In the genomic region with DNA sequence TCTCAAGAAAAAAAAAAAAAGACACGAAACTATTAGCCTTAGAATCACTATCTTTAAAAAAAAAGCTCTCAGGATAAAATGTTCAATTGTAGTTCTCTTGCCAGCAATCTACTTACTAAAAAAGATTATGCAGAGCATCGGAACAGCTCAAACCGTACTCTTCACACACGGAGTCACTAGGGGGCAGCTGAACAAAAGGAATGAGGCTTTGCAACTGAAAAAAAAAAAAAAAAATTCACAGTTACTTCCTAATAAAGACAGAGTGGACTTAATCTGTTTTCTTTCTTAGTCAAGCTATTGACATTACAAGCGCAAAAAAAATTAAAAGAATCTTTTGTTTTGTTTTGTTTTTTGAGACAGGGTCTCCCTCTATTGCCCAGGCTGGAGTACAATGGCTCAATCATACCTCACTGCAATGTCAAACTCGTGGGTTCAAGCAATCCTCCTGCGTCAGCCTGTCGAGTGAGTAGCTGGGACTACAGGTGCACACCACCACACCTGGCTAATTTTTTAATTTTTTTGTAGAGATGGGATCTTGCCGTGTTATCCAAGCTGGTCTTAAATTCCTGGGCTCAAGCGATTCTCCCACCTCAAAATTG, we compare ENCODE assay signal across 8 cellular contexts. TPM values are rescaled to one million over a fixed set of nuclear protein-coding genes. Genes with fewer than 3 reads are reported as not detected.
DNase-seq lines count a peak whose midpoint lies in the region; ATAC-seq and TF ChIP-seq lines count a peak whose summit lies in the region.

No MANE protein-coding gene starts in this region.

- POLR2A ChIA-PET in WTC11 (lab: Charles Lee): interaction anchor here (0.6 kb wide), 1 partner anchor 121 kb away, joined by 3 read pairs; no protein-coding TSS in a partner anchor

- ATAC-seq in WTC11 (no peak), HG02884 (IDR thresholded peaks at IDR 0.05; ENCODE audit: unreplicated experiment) (no peak)

- H3K27ac Mint-ChIP-seq in WTC11: no peak overlapping the region

- H3K4me1 Mint-ChIP-seq in WTC11: no peaks in the 10 kb centered on the region

- intact Hi-C loops in lower leg skin (cut with DNase I; ENCODE audit: low total_unique reads): no loop called here

- no peak overlapping the region for H3K4me3 Mint-ChIP-seq in WTC11

- no peak overlapping the region for H3K4me3 ChIP-seq in epithelial cell of esophagus (ENCODE audit: low read length)
- H3K4me3 ChIP-seq in lower leg skin (ENCODE audit: low read depth, poor library complexity, severe bottlenecking): no peak overlapping the region

- TF ChIP-seq CTCF in GM13976 (IDR thresholded peaks at IDR 0.05; ENCODE audit: borderline replicate concordance, control extremely low read depth, extremely low read depth, insufficient read depth, missing control alignments) (peak; percentile 38), WTC11 (IDR thresholded peaks at IDR 0.05) (no peak), epithelial cell of esophagus (IDR thresholded peaks at IDR 0.05; ENCODE audit: insufficient read depth, low read depth, low read length, missing control alignments) (peak; percentile 59), lower leg skin (IDR thresholded peaks at IDR 0.05) (no peak)

- in situ Hi-C loops in GM13976 (cut with MboI; ENCODE audit: low sequenced_read_pairs, unreplicated experiment): no loop called here

- no peaks in the 10 kb centered on the region for H3K9me3 Mint-ChIP-seq in WTC11

- no peaks in the 10 kb centered on the region for H3K27me3 Mint-ChIP-seq in WTC11 (ENCODE audit: low read depth)

- CTCF ChIA-PET in WTC11 (lab: Charles Lee): interaction anchor here (0.7 to 1.8 kb wide), 7 partner anchors 11 to 349 kb away, joined by 4 to 11 read pairs (median 6); a partner anchor contains a TSS

- DNase-seq in AG20443 (ENCODE audit: low spot score) (peak; percentile 75), GM13976 (ENCODE audit: low spot score) (peak; percentile 56), NCI-H2196 treated with DMSO at 0.1 percent for 48 hours (lab: John Stamatoyannopoulos, UW; ENCODE audit: unreplicated experiment) (peak; percentile 56), WTC11 (ENCODE audit: low spot score) (peak; percentile 18), epithelial cell of esophagus (ENCODE audit: low read depth) (peak; percentile 62), mucosa of gallbladder (ENCODE audit: low spot score) (peak; percentile 59), lower leg skin (ENCODE audit: low spot score in 2 of 2) (no peak)

- TF ChIP-seq POLR2A in lower leg skin (IDR thresholded peaks at IDR 0.05): no peak

- peaks cover 50% of the 10 kb centered on the region for H3K36me3 Mint-ChIP-seq in WTC11

- WGBS in lower leg skin, 2 donors: 58 to 60% methylated on average over 10 of the region's 10 CpGs

TF ChIP-seq in WTC11, 78 proteins besides CTCF, POLR2A, EP300 and RAD21 (continues in another document):
- TF ChIP-seq ZBTB21 (CRISPR knock-in tag; IDR thresholded peaks at IDR 0.05; ENCODE audit: borderline replicate concordance) (no peak), GABPB1 (CRISPR knock-in tag; IDR thresholded peaks at IDR 0.05) (no peak), GRHL2 (CRISPR knock-in tag; IDR thresholded peaks at IDR 0.05; ENCODE audit: insufficient replicate concordance, severe bottlenecking) (no peak), GTF2I (CRISPR knock-in tag; conservative IDR thresholded peaks at IDR 0.05) (no peak), NFE2L1 (CRISPR knock-in tag; IDR thresholded peaks at IDR 0.05) (no peak), FOXJ3 (CRISPR knock-in tag; IDR thresholded peaks at IDR 0.05; ENCODE audit: borderline replicate concordance) (no peak), PRRX2 (CRISPR knock-in tag; IDR thresholded peaks at IDR 0.05) (no peak), ZNF671 (CRISPR knock-in tag; IDR thresholded peaks at IDR 0.05) (no peak)
- TF ChIP-seq, protein P1, sequence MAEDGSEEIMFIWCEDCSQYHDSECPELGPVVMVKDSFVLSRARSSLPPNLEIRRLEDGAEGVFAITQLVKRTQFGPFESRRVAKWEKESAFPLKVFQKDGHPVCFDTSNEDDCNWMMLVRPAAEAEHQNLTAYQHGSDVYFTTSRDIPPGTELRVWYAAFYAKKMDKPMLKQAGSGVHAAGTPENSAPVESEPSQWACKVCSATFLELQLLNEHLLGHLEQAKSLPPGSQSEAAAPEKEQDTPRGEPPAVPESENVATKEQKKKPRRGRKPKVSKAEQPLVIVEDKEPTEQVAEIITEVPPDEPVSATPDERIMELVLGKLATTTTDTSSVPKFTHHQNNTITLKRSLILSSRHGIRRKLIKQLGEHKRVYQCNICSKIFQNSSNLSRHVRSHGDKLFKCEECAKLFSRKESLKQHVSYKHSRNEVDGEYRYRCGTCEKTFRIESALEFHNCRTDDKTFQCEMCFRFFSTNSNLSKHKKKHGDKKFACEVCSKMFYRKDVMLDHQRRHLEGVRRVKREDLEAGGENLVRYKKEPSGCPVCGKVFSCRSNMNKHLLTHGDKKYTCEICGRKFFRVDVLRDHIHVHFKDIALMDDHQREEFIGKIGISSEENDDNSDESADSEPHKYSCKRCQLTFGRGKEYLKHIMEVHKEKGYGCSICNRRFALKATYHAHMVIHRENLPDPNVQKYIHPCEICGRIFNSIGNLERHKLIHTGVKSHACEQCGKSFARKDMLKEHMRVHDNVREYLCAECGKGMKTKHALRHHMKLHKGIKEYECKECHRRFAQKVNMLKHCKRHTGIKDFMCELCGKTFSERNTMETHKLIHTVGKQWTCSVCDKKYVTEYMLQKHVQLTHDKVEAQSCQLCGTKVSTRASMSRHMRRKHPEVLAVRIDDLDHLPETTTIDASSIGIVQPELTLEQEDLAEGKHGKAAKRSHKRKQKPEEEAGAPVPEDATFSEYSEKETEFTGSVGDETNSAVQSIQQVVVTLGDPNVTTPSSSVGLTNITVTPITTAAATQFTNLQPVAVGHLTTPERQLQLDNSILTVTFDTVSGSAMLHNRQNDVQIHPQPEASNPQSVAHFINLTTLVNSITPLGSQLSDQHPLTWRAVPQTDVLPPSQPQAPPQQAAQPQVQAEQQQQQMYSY (CRISPR knock-in tag; IDR thresholded peaks at IDR 0.05): no peak
- TF ChIP-seq, protein P2, sequence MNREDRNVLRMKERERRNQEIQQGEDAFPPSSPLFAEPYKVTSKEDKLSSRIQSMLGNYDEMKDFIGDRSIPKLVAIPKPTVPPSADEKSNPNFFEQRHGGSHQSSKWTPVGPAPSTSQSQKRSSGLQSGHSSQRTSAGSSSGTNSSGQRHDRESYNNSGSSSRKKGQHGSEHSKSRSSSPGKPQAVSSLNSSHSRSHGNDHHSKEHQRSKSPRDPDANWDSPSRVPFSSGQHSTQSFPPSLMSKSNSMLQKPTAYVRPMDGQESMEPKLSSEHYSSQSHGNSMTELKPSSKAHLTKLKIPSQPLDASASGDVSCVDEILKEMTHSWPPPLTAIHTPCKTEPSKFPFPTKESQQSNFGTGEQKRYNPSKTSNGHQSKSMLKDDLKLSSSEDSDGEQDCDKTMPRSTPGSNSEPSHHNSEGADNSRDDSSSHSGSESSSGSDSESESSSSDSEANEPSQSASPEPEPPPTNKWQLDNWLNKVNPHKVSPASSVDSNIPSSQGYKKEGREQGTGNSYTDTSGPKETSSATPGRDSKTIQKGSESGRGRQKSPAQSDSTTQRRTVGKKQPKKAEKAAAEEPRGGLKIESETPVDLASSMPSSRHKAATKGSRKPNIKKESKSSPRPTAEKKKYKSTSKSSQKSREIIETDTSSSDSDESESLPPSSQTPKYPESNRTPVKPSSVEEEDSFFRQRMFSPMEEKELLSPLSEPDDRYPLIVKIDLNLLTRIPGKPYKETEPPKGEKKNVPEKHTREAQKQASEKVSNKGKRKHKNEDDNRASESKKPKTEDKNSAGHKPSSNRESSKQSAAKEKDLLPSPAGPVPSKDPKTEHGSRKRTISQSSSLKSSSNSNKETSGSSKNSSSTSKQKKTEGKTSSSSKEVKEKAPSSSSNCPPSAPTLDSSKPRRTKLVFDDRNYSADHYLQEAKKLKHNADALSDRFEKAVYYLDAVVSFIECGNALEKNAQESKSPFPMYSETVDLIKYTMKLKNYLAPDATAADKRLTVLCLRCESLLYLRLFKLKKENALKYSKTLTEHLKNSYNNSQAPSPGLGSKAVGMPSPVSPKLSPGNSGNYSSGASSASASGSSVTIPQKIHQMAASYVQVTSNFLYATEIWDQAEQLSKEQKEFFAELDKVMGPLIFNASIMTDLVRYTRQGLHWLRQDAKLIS (CRISPR knock-in tag; IDR thresholded peaks at IDR 0.05; ENCODE audit: borderline replicate concordance): no peak
- TF ChIP-seq, protein P3, sequence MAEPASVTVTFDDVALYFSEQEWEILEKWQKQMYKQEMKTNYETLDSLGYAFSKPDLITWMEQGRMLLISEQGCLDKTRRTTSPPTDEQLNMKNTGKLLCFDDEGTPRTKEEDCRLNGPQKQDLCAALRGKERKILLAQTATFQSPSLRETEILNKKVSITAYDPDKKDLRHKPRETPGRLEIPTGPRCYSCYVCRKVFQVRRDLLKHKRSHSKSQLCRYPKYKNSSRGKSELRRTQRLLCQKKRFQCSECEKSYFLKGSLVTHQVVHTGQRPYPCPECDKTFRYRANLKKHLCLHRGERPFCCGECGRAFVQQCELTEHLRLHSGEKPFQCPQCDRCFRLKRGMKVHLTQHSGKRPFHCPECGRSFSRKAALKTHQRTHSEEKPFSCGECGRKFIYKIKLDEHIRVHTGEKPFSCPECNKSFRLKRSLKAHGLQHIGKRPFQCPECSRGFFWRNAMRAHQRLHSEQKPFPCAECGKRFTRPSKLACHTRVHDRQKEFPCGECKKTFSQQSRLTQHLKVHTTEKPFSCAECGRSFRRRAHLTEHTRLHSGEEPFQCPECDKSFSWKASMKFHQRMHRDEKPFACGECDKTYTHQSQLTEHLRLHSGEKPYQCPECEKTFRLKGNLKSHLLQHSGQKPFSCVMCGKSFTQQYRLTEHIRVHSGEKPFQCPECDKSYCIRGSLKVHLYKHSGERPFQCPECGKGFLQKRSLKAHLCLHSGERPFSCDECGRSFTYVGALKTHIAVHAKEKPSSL (CRISPR knock-in tag; conservative IDR thresholded peaks at IDR 0.05): no peak

RNA-seq across cellular contexts. Expression of a gene that starts 11.5 kb away (rescaled TPM):
- total RNA-seq in WTC11 (2021) (13.7 to 14.8 TPM (median 14.6 TPM) in 3 replicates), mucosa of gallbladder (10.5 TPM), lower leg skin (10 to 100 TPM; 14.9 to 23.2 (median 21.6) TPM)

RNA-seq across cellular contexts. Expression of a gene that starts 11.8 kb away (rescaled TPM):
- total RNA-seq in WTC11 (2021): 63.2 to 69.4 TPM (median 67.8 TPM) in 3 replicates
- total RNA-seq in mucosa of gallbladder: 20.0 TPM
- total RNA-seq in lower leg skin: 10 to 100 TPM; 32.3 to 50.0 (median 36.4) TPM

RNA-seq across cellular contexts. Expression of a gene that starts 26.8 kb away (rescaled TPM):
- total RNA-seq in WTC11 (2021): 0.35 to 0.60 TPM (median 0.55 TPM) in 3 replicates
- total RNA-seq in mucosa of gallbladder: 0.92 TPM
- total RNA-seq in lower leg skin: under 1 TPM in 1 of 4 donors, not detected in 3; 0.19 TPM

RNA-seq across cellular contexts. Expression of a gene that starts 33.9 kb away (rescaled TPM):
- total RNA-seq in WTC11 (2021) (not detected in 3 replicates), mucosa of gallbladder (not detected), lower leg skin (not detected)

Comparison
In these comparisons a context has a peak if more than half of its experiments do, and no peak if none do; other contexts are left out.
1. DNase-seq: peak in AG20443 (single experiment), GM13976 (single experiment), NCI-H2196 treated with DMSO at 0.1 percent for 48 hours (single experiment), WTC11 (single experiment), epithelial cell of esophagus (single experiment) and mucosa of gallbladder (single experiment); none in lower leg skin (0 of 2).
2. CTCF ChIP-seq: peak in GM13976 (single experiment) and epithelial cell of esophagus (single experiment); none in WTC11 (single experiment) and lower leg skin (0 of 3).